Comparison of ENCODE assay signal across 8 cellular contexts in the genomic region with DNA sequence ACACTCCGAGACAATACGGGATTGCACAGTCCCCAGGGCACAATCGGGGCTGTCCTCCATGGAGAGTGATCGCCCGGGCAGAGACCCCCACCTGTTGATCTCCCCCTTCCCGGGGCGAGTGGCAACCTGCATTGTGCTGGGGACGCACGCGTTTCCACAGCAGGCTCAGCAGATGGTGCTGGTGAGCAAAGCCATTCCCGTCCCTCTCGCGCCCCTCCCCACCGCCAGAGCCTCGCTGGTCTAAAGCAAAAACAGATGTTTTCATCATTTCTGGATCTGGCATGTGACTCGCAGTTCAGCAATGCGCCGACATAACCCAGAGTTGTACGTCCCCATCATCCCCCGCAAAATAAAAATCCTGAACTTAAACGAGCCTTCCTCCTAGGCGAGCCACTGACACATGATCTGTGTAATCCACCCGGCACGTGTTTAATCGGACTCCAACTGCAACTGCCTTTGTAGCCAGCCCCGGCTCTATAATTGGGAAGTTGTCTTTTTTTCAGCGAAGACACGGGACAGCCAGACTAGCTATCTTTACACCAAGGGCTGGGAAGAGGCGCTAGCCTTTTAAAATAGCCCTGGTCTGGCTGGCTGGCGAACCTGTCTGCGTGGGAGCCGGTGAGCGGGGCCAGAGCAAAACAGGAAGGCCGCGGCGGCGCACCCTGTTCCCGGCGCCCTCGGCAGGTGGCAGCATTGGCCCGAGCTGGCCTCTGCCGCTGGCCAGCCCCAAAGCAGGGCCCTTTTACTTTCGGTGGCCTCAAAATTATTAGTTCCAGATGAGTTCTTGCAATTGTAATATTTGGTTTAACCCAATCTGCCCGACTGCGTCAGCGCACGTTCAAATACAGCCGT.
DNase-seq lines count a peak whose midpoint lies in the region; ATAC-seq and TF ChIP-seq lines count a peak whose summit lies in the region.

No MANE protein-coding gene starts in this region.

- no peaks in the 10 kb centered on the region for H3K36me3 ChIP-seq in OCI-LY1 (ENCODE audit: insufficient read depth, low read length)
- H3K36me3 ChIP-seq in mucosa of descending colon (ENCODE audit: low read depth): no peaks in the 10 kb centered on the region

- peak overlapping the region; percentile 39; the same call in 1 of the 2 replicates for H3K9ac ChIP-seq in OCI-LY1 (ENCODE audit: low read length)

- no peaks in the 10 kb centered on the region for H3K9me2 ChIP-seq in OCI-LY1 (ENCODE audit: low read depth, low read length)

- peak; percentile 95 for ATAC-seq in GM21360 (IDR thresholded peaks at IDR 0.05; ENCODE audit: unreplicated experiment)
- peak; percentile 96 for ATAC-seq in mucosa of descending colon

- no peaks in the 10 kb centered on the region for H4K20me1 ChIP-seq in OCI-LY1 (ENCODE audit: insufficient read depth, low read length)

- peak; percentile 63 for DNase-seq in COR-L47 (lab: John Stamatoyannopoulos, UW)
- peak; percentile 88 for DNase-seq in HT-29 (ENCODE audit: low spot score)
- peak; percentile 72 for DNase-seq in activated T-cell treated with anti-CD3 and anti-CD28 coated beads for 48 hours (ENCODE audit: low read depth)
- DNase-seq in epithelial cell of prostate (ENCODE audit: low read depth, low spot score): no peak
- DNase-seq in mucosa of descending colon: peak; percentile 80 to 89 (median 85)
- DNase-seq in stimulated activated CD8-positive, alpha-beta memory T cell treated with anti-CD3 and anti-CD28 coated beads, Interleukin-4, amount 100 ng/mL, for 1 hour (ENCODE audit: low read depth in 2 of 2, low spot score in 1 of 2): peak; percentile 19 to 29

- peak; percentile 56 for TF ChIP-seq CTCF in OCI-LY1 (IDR thresholded peaks at IDR 0.05; ENCODE audit: low read length)
- peak; percentile 83 for TF ChIP-seq CTCF in mucosa of descending colon (IDR thresholded peaks at IDR 0.05)

- 0 out of 2 replicates have a peak overlapping the region, but pooled peaks have one; percentile 39 for H2AFZ ChIP-seq in OCI-LY1 (ENCODE audit: low read length)

- H3K4me1 ChIP-seq in OCI-LY1 (ENCODE audit: insufficient read depth, low read length, severe bottlenecking) (peaks cover 12% of the 10 kb centered on the region), mucosa of descending colon (ENCODE audit: low read depth) (peaks cover 4% of the 10 kb centered on the region)

- no peaks in the 10 kb centered on the region for H3K79me2 ChIP-seq in OCI-LY1 (ENCODE audit: insufficient read depth, low read length)

- peak overlapping the region; percentile 56 for H3K4me3 ChIP-seq in OCI-LY1 (ENCODE audit: low read depth, low read length, poor library complexity, severe bottlenecking)
- no peak overlapping the region for H3K4me3 ChIP-seq in mucosa of descending colon

- H3K9me3 ChIP-seq in OCI-LY1 (ENCODE audit: low read length) (no peaks in the 10 kb centered on the region), mucosa of descending colon (no peaks in the 10 kb centered on the region)

- no peaks in the 10 kb centered on the region for H3K27me3 ChIP-seq in OCI-LY1 (ENCODE audit: insufficient read depth, low read length)

- H3K4me2 ChIP-seq in OCI-LY1 (ENCODE audit: low read length): peak overlapping the region; percentile 94

- intact Hi-C loops in mucosa of descending colon (cut with DNase I, micrococcal nuclease): loop anchor here (5.0 kb wide), 3 partner anchors 447 to 852 kb away; no protein-coding TSS in a partner anchor

- no peak overlapping the region for H3K27ac ChIP-seq in OCI-LY1 (ENCODE audit: low read depth, low read length, poor library complexity, severe bottlenecking)
- peak overlapping the region; percentile 66 for H3K27ac ChIP-seq in epithelial cell of prostate

- H3F3A ChIP-seq in OCI-LY1 (ENCODE audit: insufficient read depth, low read length): no peaks in the 10 kb centered on the region
